8 cellular contexts compared by ENCODE assay signal in the genomic region with DNA sequence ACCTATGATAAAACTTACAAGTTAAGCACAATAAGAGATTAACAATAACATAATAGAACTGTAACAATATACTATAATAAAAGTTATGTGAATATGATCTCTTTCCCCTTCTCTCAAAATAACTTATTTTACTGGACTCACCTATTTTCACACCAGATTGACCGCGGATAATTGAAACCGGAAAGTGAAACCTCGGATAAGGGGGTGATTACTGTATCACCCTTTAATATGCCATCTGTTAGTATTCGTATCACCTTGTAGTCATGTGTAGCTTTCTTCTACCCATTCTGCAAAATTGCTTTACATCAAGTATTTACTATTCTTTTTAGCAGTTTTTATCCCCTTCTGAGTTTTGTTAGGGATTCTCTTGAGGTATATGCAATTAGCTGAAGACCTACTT. TPM values are rescaled to one million over a fixed set of nuclear protein-coding genes. Genes with fewer than 3 reads are reported as not detected.
A peak's percentile ranks its signal among the peaks of the same experiment; 100 is the strongest.
DNase-seq lines count a peak whose midpoint lies in the region; ATAC-seq and TF ChIP-seq lines count a peak whose summit lies in the region.
"Had no signal": no experiment of that assay in that cellular context is flagged by ENCODE, and none has a peak within 500 bp of the region (broad histone marks: within the 10 kb centered on the region; RNA-seq: fewer than 3 reads in every experiment).

No MANE protein-coding gene starts in this region.

- no peak overlapping the region for H2BK120ac ChIP-seq in H9 (ENCODE audit: low read depth, low read length, poor library complexity, severe bottlenecking)

- H3K9me3 Mint-ChIP-seq in H9 = no peaks in the 10 kb centered on the region

- no peaks in the 10 kb centered on the region for H3K27me3 Mint-ChIP-seq in H9 (ENCODE audit: low read depth)

- no peak overlapping the region for H3K23ac ChIP-seq in H9 (ENCODE audit: insufficient read length, low read depth, low read length)

- no peaks in the 10 kb centered on the region for H3K4me1 ChIP-seq in H9 (ENCODE audit: insufficient read depth, low read length)

- H3T11ph ChIP-seq in H9 (ENCODE audit: low read length) = no peak overlapping the region

- H3K4me3 Mint-ChIP-seq in H9 = peak overlapping the region; percentile 80 to 87

- no peak overlapping the region for H2BK15ac ChIP-seq in H9 (ENCODE audit: low read depth, low read length)

- H3K9me3 ChIP-seq in H9 (ENCODE audit: control insufficient read depth, low read depth, low read length) (no peaks in the 10 kb centered on the region), SU-DHL-6 (ENCODE audit: insufficient read depth, low read length) (no peaks in the 10 kb centered on the region)

- H3K36me3 ChIP-seq in SU-DHL-6 (ENCODE audit: low read length) = peaks cover 42% of the 10 kb centered on the region

- H2BK20ac ChIP-seq in H9 (ENCODE audit: low read depth, low read length, poor library complexity, severe bottlenecking) = no peak overlapping the region

- H3K9me2 ChIP-seq in SU-DHL-6 (replicated peaks; ENCODE audit: insufficient read depth, low read length) = no peaks in the 10 kb centered on the region

- H4K8ac ChIP-seq in H9 (replicated peaks; ENCODE audit: insufficient read length, low read depth, low read length) = no peak overlapping the region

- no peak overlapping the region for H3K56ac ChIP-seq in H9 (ENCODE audit: insufficient read length, low read depth, low read length)

- ATAC-seq in HG03095 (IDR thresholded peaks at IDR 0.05; ENCODE audit: unreplicated experiment) = no peak

- H3K36me3 Mint-ChIP-seq in H9 (ENCODE audit: insufficient read depth in 1 of 3, low read depth in 3 of 3) = peaks cover 0 to 4% (median 1%) of the 10 kb centered on the region in 3 experiments; a peak in 5 of 7 replicates

- no peak overlapping the region for H2BK5ac ChIP-seq in H9 (ENCODE audit: insufficient read length, low read length)

- DNase-seq in H9 = no peak
- DNase-seq in fibroblast of the aortic adventitia (ENCODE audit: low read depth) = no peak
- no peak for DNase-seq in hippocampal formation (lab: John Stamatoyannopoulos, UW)
- no peak for DNase-seq in NCI-H187 (lab: John Stamatoyannopoulos, UW)
- DNase-seq: activated CD4-positive, alpha-beta T cell treated with anti-CD3 and anti-CD28 coated beads for 1 hour had no signal

- no peak overlapping the region for H4K5ac ChIP-seq in H9 (ENCODE audit: insufficient read length, low read depth, low read length)

- H4K91ac ChIP-seq in H9 (ENCODE audit: insufficient read length, low read depth, low read length) = no peak overlapping the region

- TF ChIP-seq CTCF in H9 (conservative IDR thresholded peaks at IDR 0.05) (no peak), SU-DHL-6 (IDR thresholded peaks at IDR 0.05; ENCODE audit: insufficient read depth, low read length, poor library complexity, severe bottlenecking) (no peak), fibroblast of the aortic adventitia (IDR thresholded peaks at IDR 0.05; ENCODE audit: insufficient read depth, low read length) (no peak)

- H3K4me1 Mint-ChIP-seq in H9 = peaks cover 33 to 35% of the 10 kb centered on the region in 2 experiments

- H3K4ac ChIP-seq in H9 (ENCODE audit: low read depth, low read length) = no peak overlapping the region

- H3K27me3 ChIP-seq in H9 (ENCODE audit: insufficient read depth, low read length) (no peaks in the 10 kb centered on the region), SU-DHL-6 (ENCODE audit: low read length) (no peaks in the 10 kb centered on the region)

- no peaks in the 10 kb centered on the region for H3K79me1 ChIP-seq in H9 (ENCODE audit: insufficient read depth, low read depth, low read length, poor library complexity, severe bottlenecking)

- H3K4me3 ChIP-seq in SU-DHL-6 (ENCODE audit: insufficient read depth, low read length, poor library complexity, severe bottlenecking) (peak overlapping the region; percentile 69), fibroblast of the aortic adventitia (ENCODE audit: low read depth, low read length) (peak overlapping the region; percentile 87), skin epidermis (peak overlapping the region in 6 of 7 experiments; percentile 68 to 100 (median 96))

- WGBS in H9 (ENCODE audit: extremely low coverage, insufficient read length, low lambda C conversion rate) = no CpG with 5 or more reads among the region's 5 CpGs

- 0 out of 2 replicates have a peak, but pooled peaks cover 4% of the 10 kb centered on the region for H3F3A ChIP-seq in SU-DHL-6 (ENCODE audit: insufficient read depth)

- H3K14ac ChIP-seq in H9 (ENCODE audit: insufficient read depth, low read length) = no peak overlapping the region

- H3K79me2 ChIP-seq in H9 (ENCODE audit: insufficient read depth, low read length) (peaks cover 13% of the 10 kb centered on the region; the same call in 1 of the 2 replicates), SU-DHL-6 (ENCODE audit: insufficient read depth, low read length) (peaks cover 67% of the 10 kb centered on the region)

- H2BK12ac ChIP-seq in H9 (ENCODE audit: insufficient read length, low read depth, low read length) = no peak overlapping the region

- H2AFZ ChIP-seq in H9 (ENCODE audit: low read length) (no peak overlapping the region), SU-DHL-6 (ENCODE audit: low read depth, low read length, severe bottlenecking) (no peak overlapping the region)

- no peak overlapping the region for H3K27ac Mint-ChIP-seq in H9

- H3K4me2 ChIP-seq in H9 (ENCODE audit: insufficient read depth, insufficient read length, low read length) (peak overlapping the region; percentile 81), SU-DHL-6 (ENCODE audit: low read depth, low read length, poor library complexity, severe bottlenecking) (peak overlapping the region; percentile 89)

- no peak overlapping the region for H3K27ac ChIP-seq in H9 (ENCODE audit: insufficient read length, low read depth, low read length)
- H3K27ac ChIP-seq in SU-DHL-6 (ENCODE audit: low read depth, low read length) = no peak overlapping the region
- H3K27ac ChIP-seq in skin epidermis = peak overlapping the region in 11 of 21 experiments; percentile 9 to 99 (median 93)

- no peak overlapping the region for H2AK5ac ChIP-seq in H9 (ENCODE audit: insufficient read length, low read length)

- peaks cover 11% of the 10 kb centered on the region for H3K23me2 ChIP-seq in H9 (ENCODE audit: insufficient read length, low read depth, low read length, poor library complexity, severe bottlenecking)

- no peak overlapping the region for H3K18ac ChIP-seq in H9 (ENCODE audit: insufficient read length, low read depth, low read length)

- H4K20me1 ChIP-seq in H9 (ENCODE audit: control insufficient read depth, insufficient read depth, insufficient read length) = no peaks in the 10 kb centered on the region
- peaks cover 48% of the 10 kb centered on the region for H4K20me1 ChIP-seq in SU-DHL-6 (ENCODE audit: low read depth, low read length)

- no peak overlapping the region for H3K9ac ChIP-seq in H9 (ENCODE audit: extremely low read depth, insufficient read length, low read length)
- peak overlapping the region; percentile 100 for H3K9ac ChIP-seq in SU-DHL-6 (ENCODE audit: low read length)

RNA-seq across cellular contexts. Expression of a gene that starts 1.8 kb away (rescaled TPM):
- total RNA-seq in H9 (2021) (109 and 113 TPM in 2 replicates), fibroblast of the aortic adventitia (ENCODE audit: low replicate concordance) (45.5 and 148 TPM in 2 replicates)

RNA-seq across cellular contexts. Expression of a gene that starts 52.6 kb away (rescaled TPM):
- total RNA-seq in H9 (2021) (not detected in 2 replicates), fibroblast of the aortic adventitia (ENCODE audit: low replicate concordance) (0.09 TPM in 1 of 2 replicates, not detected in the other)

Comparison
In these comparisons a context has a peak if more than half of its experiments do, and no peak if none do; other contexts are left out.
1. H3K27ac ChIP-seq: peak in skin epidermis (11 of 21); none in H9 (single experiment) and SU-DHL-6 (single experiment).
2. Peak in every context shown above with its lines, with median percentiles within 50 percentile points of each other: H3K4me3 ChIP-seq.